8 cellular contexts compared by ENCODE assay signal in genomic region chr5:158812381-158812780, GRCh38.
A peak's percentile ranks its signal among the peaks of the same experiment; 100 is the strongest.
DNase-seq lines count a peak whose midpoint lies in the region; ATAC-seq, FAIRE-seq and TF ChIP-seq lines count a peak whose summit lies in the region.

No MANE protein-coding gene starts in this region.

- intact Hi-C loops in K562 (cut with micrococcal nuclease), result no loop called here

- H3K9ac ChIP-seq in SU-DHL-6 (ENCODE audit: low read length), result peak overlapping the region; percentile 43
- H3K9ac ChIP-seq in K562 (ENCODE audit: insufficient read depth in 1 of 2, low read depth in 2 of 2, low read length in 2 of 2), result no peak overlapping the region

- H3K9me3 ChIP-seq in SU-DHL-6 (ENCODE audit: insufficient read depth, low read length) (no peaks in the 10 kb centered on the region), K562 (replicated peaks; ENCODE audit: control insufficient read depth, insufficient read depth, low read depth, low read length) (no peaks in the 10 kb centered on the region)

- no peaks in the 10 kb centered on the region for H3K4me1 ChIP-seq in K562 (replicated peaks in 1 of 2; ENCODE audit: control insufficient read depth in 2 of 2, insufficient read depth in 2 of 2, low read length in 2 of 2)

- H3K27me3 ChIP-seq in GM06990 (replicated peaks; ENCODE audit: control insufficient read depth, insufficient read depth, low read length) (no peaks in the 10 kb centered on the region), SU-DHL-6 (ENCODE audit: low read length) (no peaks in the 10 kb centered on the region), K562 (ENCODE audit: control insufficient read depth in 2 of 2, insufficient read depth in 2 of 2, low read length in 2 of 2) (no peaks in the 10 kb centered on the region), brain microvascular endothelial cell (replicated peaks) (no peaks in the 10 kb centered on the region)

- in situ Hi-C loops in K562 (cut with MboI) (no loop called here), brain microvascular endothelial cell (cut with HindIII; ENCODE audit: low pct_ligation_motif_present, low sequenced_read_pairs) (no loop called here)

- peaks cover 33 to 59% of the 10 kb centered on the region in 2 donors for H3K36me3 Mint-ChIP-seq in stimulated activated naive B cell treated with anti-CD40 and anti-IgM and Interleukin-4, amounts not matched to agents 10 μg/mL and 1 μg/mL and 100 μg/mL, for 72 hours

- H3K4me1 Mint-ChIP-seq in stimulated activated naive B cell treated with anti-CD40 and anti-IgM and Interleukin-4, amounts not matched to agents 10 μg/mL and 1 μg/mL and 100 μg/mL, for 72 hours, result peaks cover 71 to 97% of the 10 kb centered on the region in 2 donors

- no peaks in the 10 kb centered on the region for H3K79me2 ChIP-seq in SU-DHL-6 (ENCODE audit: insufficient read depth, low read length)
- H3K79me2 ChIP-seq in K562 (ENCODE audit: control insufficient read depth, insufficient read depth, low read length), result no peaks in the 10 kb centered on the region

- H3K4me3 Mint-ChIP-seq in stimulated activated naive B cell treated with anti-CD40 and anti-IgM and Interleukin-4, amounts not matched to agents 10 μg/mL and 1 μg/mL and 100 μg/mL, for 72 hours, result peak overlapping the region; percentile 58 to 65

- no peak for FAIRE-seq in K562 (lab: Jason Lieb, UNC)

- WGBS in K562 (ENCODE audit: insufficient coverage, low coverage, missing lambda C conversion rate), result under 1% methylated on average over 6 of the region's 6 CpGs

- no peak overlapping the region for H2AFZ ChIP-seq in SU-DHL-6 (ENCODE audit: low read depth, low read length, severe bottlenecking)
- no peak overlapping the region for H2AFZ ChIP-seq in K562 (ENCODE audit: low read depth, low read length)

- ATAC-seq in GM21786 (IDR thresholded peaks at IDR 0.05; ENCODE audit: unreplicated experiment) (peak; percentile 68), K562 (no peak)
- peak; percentile 71 to 79 for ATAC-seq in stimulated activated naive B cell treated with anti-CD40 and anti-IgM and Interleukin-4, amounts not matched to agents 10 μg/mL and 1 μg/mL and 100 μg/mL, for 72 hours (replicated peaks)

- TF ChIP-seq EP300 in K562 (IDR thresholded peaks at IDR 0.05; ENCODE audit: low read length), result no peak

- no TSS peak for BruUV-seq in K562 (replicated peaks; lab: Mats Ljungman, UMichigan)

- H3K27ac ChIP-seq in SU-DHL-6 (ENCODE audit: low read depth, low read length) (peak overlapping the region; percentile 83), K562 (ENCODE audit: extremely low read depth, low read depth, low read length) (no peak overlapping the region), brain microvascular endothelial cell (no peak overlapping the region)

- H3K36me3 ChIP-seq in GM06990 (ENCODE audit: control insufficient read depth, insufficient read depth, low read length) (no peaks in the 10 kb centered on the region), SU-DHL-6 (ENCODE audit: low read length) (no peaks in the 10 kb centered on the region), K562 (ENCODE audit: control insufficient read depth, insufficient read depth, low read length) (no peaks in the 10 kb centered on the region), brain microvascular endothelial cell (replicated peaks) (no peaks in the 10 kb centered on the region)

- H4K20me1 ChIP-seq in SU-DHL-6 (ENCODE audit: low read depth, low read length), result no peaks in the 10 kb centered on the region
- H4K20me1 ChIP-seq in K562 (replicated peaks; ENCODE audit: control insufficient read depth, insufficient read depth, low read length), result no peaks in the 10 kb centered on the region

- no peaks in the 10 kb centered on the region for H3K27me3 Mint-ChIP-seq in stimulated activated naive B cell treated with anti-CD40 and anti-IgM and Interleukin-4, amounts not matched to agents 10 μg/mL and 1 μg/mL and 100 μg/mL, for 72 hours

- H3K9me1 ChIP-seq in K562 (ENCODE audit: control insufficient read depth, insufficient read depth, low read length), result no peaks in the 10 kb centered on the region

- DNase-seq in GM06990 (ENCODE audit: extremely low read depth, insufficient read length), result peak; percentile 51
- DNase-seq in K562 (ENCODE audit: extremely low read depth in 1 of 4, low spot score in 3 of 4), result peak in 1 of 4 experiments; percentile 2
- peak; percentile 45 for DNase-seq in stimulated activated naive B cell treated with anti-CD40 and anti-IgM and Interleukin-4, amounts not matched to agents 10 μg/mL and 1 μg/mL and 100 μg/mL, for 72 hours
- DNase-seq in brain microvascular endothelial cell, result no peak
- DNase-seq in occipital lobe (lab: John Stamatoyannopoulos, UW), result no peak
- no peak for DNase-seq in superior temporal gyrus (ENCODE audit: extremely low spot score)

- no peak for TF ChIP-seq POLR2A in K562 (conservative IDR thresholded peaks at IDR 0.05)

- CTCF ChIA-PET in K562 (lab: Yijun Ruan, JAX; ENCODE audit: low intra/inter-chr PET ratio), result no interaction called here

- no peak for TF ChIP-seq CTCF in GM06990 (IDR thresholded peaks at IDR 0.05; ENCODE audit: insufficient read depth, low read length, poor library complexity, severe bottlenecking)
- TF ChIP-seq CTCF in SU-DHL-6 (IDR thresholded peaks at IDR 0.05; ENCODE audit: insufficient read depth, low read length, poor library complexity, severe bottlenecking), result no peak
- TF ChIP-seq CTCF in K562 (IDR thresholded peaks at IDR 0.05 in 2 of 3, conservative IDR thresholded peaks at IDR 0.05 in 1 of 3; ENCODE audit: insufficient read depth in 2 of 3, low read depth in 1 of 3, low read length in 3 of 3), result no peak
- TF ChIP-seq CTCF in brain microvascular endothelial cell (IDR thresholded peaks at IDR 0.05; ENCODE audit: low read depth, low read length, missing control alignments), result no peak

- no peak for TF ChIP-seq RAD21 in K562 (CRISPR knock-in tag; conservative IDR thresholded peaks at IDR 0.05 in 1 of 2, IDR thresholded peaks at IDR 0.05 in 1 of 2)

- H3K9me2 ChIP-seq in SU-DHL-6 (replicated peaks; ENCODE audit: insufficient read depth, low read length), result no peaks in the 10 kb centered on the region

- peaks cover 10% of the 10 kb centered on the region; the same call in 1 of the 2 replicates for H3F3A ChIP-seq in SU-DHL-6 (ENCODE audit: insufficient read depth)

- POLR2A ChIA-PET in K562 (lab: Yijun Ruan, JAX), result no interaction called here

- peak overlapping the region; percentile 16 for H3K4me3 ChIP-seq in GM06990 (replicated peaks; ENCODE audit: low read depth, low read length)
- H3K4me3 ChIP-seq in SU-DHL-6 (ENCODE audit: insufficient read depth, low read length, poor library complexity, severe bottlenecking), result peak overlapping the region; percentile 41
- no peak overlapping the region for H3K4me3 ChIP-seq in K562
- no peak overlapping the region for H3K4me3 ChIP-seq in brain microvascular endothelial cell (ENCODE audit: low read depth, low read length)

- H3K4me2 ChIP-seq in SU-DHL-6 (ENCODE audit: low read depth, low read length, poor library complexity, severe bottlenecking) (peak overlapping the region; percentile 88), K562 (ENCODE audit: insufficient read depth, low read length) (no peak overlapping the region)

- peak overlapping the region; percentile 95 for H3K27ac Mint-ChIP-seq in stimulated activated naive B cell treated with anti-CD40 and anti-IgM and Interleukin-4, amounts not matched to agents 10 μg/mL and 1 μg/mL and 100 μg/mL, for 72 hours

- peaks cover 7 to 11% of the 10 kb centered on the region in 2 donors for H3K9me3 Mint-ChIP-seq in stimulated activated naive B cell treated with anti-CD40 and anti-IgM and Interleukin-4, amounts not matched to agents 10 μg/mL and 1 μg/mL and 100 μg/mL, for 72 hours

TF ChIP-seq in K562, 482 proteins besides CTCF, POLR2A, EP300 and RAD21:
- no peak for TF ChIP-seq NKRF (IDR thresholded peaks at IDR 0.05; ENCODE audit: borderline replicate concordance)
- 0 out of 2 replicates have a peak, but pooled peaks have one; percentile 26 for TF ChIP-seq GABPA (tag; conservative IDR thresholded peaks at IDR 0.05; ENCODE audit: low read depth)

Comparison
In these comparisons a context has a peak if more than half of its experiments do, and no peak if none do; other contexts are left out.
1. DNase-seq: peak in GM06990 (single experiment) and stimulated activated naive B cell treated with anti-CD40 and anti-IgM and Interleukin-4, amounts not matched to agents 10 μg/mL and 1 μg/mL and 100 μg/mL, for 72 hours (single experiment); none in brain microvascular endothelial cell (single experiment), occipital lobe (single experiment) and superior temporal gyrus (single experiment).
2. H3K4me3 ChIP-seq: peak in GM06990 (single experiment) and SU-DHL-6 (single experiment); none in K562 (single experiment) and brain microvascular endothelial cell (single experiment).